Comparison of ENCODE assay signal across 25 cellular contexts in genomic region chr16:57788252-57788841, GRCh38. TPM values are rescaled to one million over a fixed set of nuclear protein-coding genes. Genes with fewer than 3 reads are reported as not detected.
DNase-seq lines count a peak whose midpoint lies in the region; ATAC-seq and TF ChIP-seq lines count a peak whose summit lies in the region.
"Had no signal": no experiment of that assay in that cellular context is flagged by ENCODE, and none has a peak within 500 bp of the region (broad histone marks: within the 10 kb centered on the region; RNA-seq: fewer than 3 reads in every experiment).

No MANE protein-coding gene starts in this region.

- H3K27ac Mint-ChIP-seq in CD14-positive monocyte (no peak overlapping the region), osteocyte (ENCODE audit: unreplicated experiment) (no peak overlapping the region)
- H3K27ac Mint-ChIP-seq: activated CD4-positive, alpha-beta memory T cell treated with anti-CD3 and anti-CD28 coated beads for 36 hours; activated naive CD4-positive, alpha-beta T cell treated with anti-CD3 and anti-CD28 coated beads, Interleukin-2, amount 50 U/mL, for 24 hours; activated T-helper 17 cell treated with anti-CD3 and anti-CD28 coated beads, Interleukin-2, amount 50 U/mL, for 72 hours; dendritic cell treated with granulocyte-macrophage colony-stimulating factor and Interleukin-4, amounts not matched to agents 40 ng/mL and 50 ng/mL, for 4 days; mesothelial cell of epicardium; naive thymus-derived CD4-positive, alpha-beta T cell had no signal

- H3K4me3 ChIP-seq in A673 (ENCODE audit: low read depth, low read length, poor library complexity, severe bottlenecking) (no peak overlapping the region), fibroblast of villous mesenchyme (ENCODE audit: low read depth, low read length) (no peak overlapping the region), psoas muscle (no peak overlapping the region)

- peak overlapping the region; percentile 30 for H3K27ac ChIP-seq in A673 (ENCODE audit: low read depth, low read length, poor library complexity, severe bottlenecking)
- no peak overlapping the region for H3K27ac ChIP-seq in psoas muscle

- in situ Hi-C loops in G401 (cut with HindIII; ENCODE audit: low sequenced_read_pairs): no loop called here

- H3K36me3 Mint-ChIP-seq in CD14-positive monocyte (no peaks in the 10 kb centered on the region), osteocyte (ENCODE audit: unreplicated experiment) (peaks cover 42% of the 10 kb centered on the region)
- H3K36me3 Mint-ChIP-seq: activated CD4-positive, alpha-beta memory T cell treated with anti-CD3 and anti-CD28 coated beads for 36 hours; activated naive CD4-positive, alpha-beta T cell treated with anti-CD3 and anti-CD28 coated beads, Interleukin-2, amount 50 U/mL, for 24 hours; naive thymus-derived CD4-positive, alpha-beta T cell had no signal

- no peaks in the 10 kb centered on the region for H3K27me3 ChIP-seq in A673 (replicated peaks; ENCODE audit: insufficient read depth, low read depth, low read length, poor library complexity)
- H3K27me3 ChIP-seq in psoas muscle (ENCODE audit: insufficient read depth in 3 of 3, low read length in 2 of 3): no peaks in the 10 kb centered on the region
- H3K27me3 ChIP-seq: BE2C had no signal

- BruUV-seq in A673 (replicated peaks; lab: Mats Ljungman, UMichigan): no TSS peak

- intact Hi-C loops in A673 (cut with micrococcal nuclease; ENCODE audit: unreplicated experiment): no loop called here
- intact Hi-C loops in psoas muscle (cut with DNase I): no loop called here
- intact Hi-C loops in CD14-positive monocyte (cut with micrococcal nuclease): no loop called here

- H3K4me1 Mint-ChIP-seq in CD14-positive monocyte: no peaks in the 10 kb centered on the region
- H3K4me1 Mint-ChIP-seq in osteocyte (ENCODE audit: unreplicated experiment): peaks cover 36% of the 10 kb centered on the region
- H3K4me1 Mint-ChIP-seq: activated naive CD4-positive, alpha-beta T cell treated with anti-CD3 and anti-CD28 coated beads, Interleukin-2, amount 50 U/mL, for 24 hours; activated T-helper 17 cell treated with anti-CD3 and anti-CD28 coated beads, Interleukin-2, amount 50 U/mL, for 72 hours; naive thymus-derived CD4-positive, alpha-beta T cell had no signal

- TF ChIP-seq CTCF in A673 (conservative IDR thresholded peaks at IDR 0.05; ENCODE audit: low read depth, low read length) (no peak), fibroblast of villous mesenchyme (IDR thresholded peaks at IDR 0.05; ENCODE audit: insufficient read depth, low read depth, low read length) (no peak), psoas muscle (IDR thresholded peaks at IDR 0.05) (no peak), CD14-positive monocyte (IDR thresholded peaks at IDR 0.05) (no peak), osteocyte (IDR thresholded peaks at IDR 0.05) (no peak)

- H3K36me3 ChIP-seq in A673 (ENCODE audit: insufficient read depth, low read length, poor library complexity, severe bottlenecking) (peaks cover 80% of the 10 kb centered on the region), psoas muscle (ENCODE audit: insufficient read depth in 1 of 2, low read depth in 1 of 2) (no peaks in the 10 kb centered on the region)
- H3K36me3 ChIP-seq: BE2C had no signal

- CTCF ChIA-PET in A673 (lab: Charles Lee): no interaction called here

- DNase-seq in A673 (ENCODE audit: low spot score) (no peak), NCI-H1092 (lab: John Stamatoyannopoulos, UW) (peak; percentile 34), fibroblast of villous mesenchyme (ENCODE audit: low read depth) (peak; percentile 39), psoas muscle (peak; percentile 15 to 47), G401 (ENCODE audit: low spot score) (no peak), CD14-positive monocyte (ENCODE audit: low spot score) (no peak), NK-92 (lab: John Stamatoyannopoulos, UW; ENCODE audit: unreplicated experiment) (no peak), osteocyte (ENCODE audit: extremely low spot score, unreplicated experiment) (no peak)
- DNase-seq: activated CD4-positive, alpha-beta memory T cell treated with anti-CD3 and anti-CD28 coated beads for 36 hours; activated CD8-positive, alpha-beta memory T cell treated with anti-CD3 and anti-CD28 coated beads, Interleukin-2, amount 50 U/mL, for 48 hours; BE2C; naive thymus-derived CD4-positive, alpha-beta T cell; NCI-H1694 treated with DMSO at 0.1 percent for 48 hours; NCI-H226; occipital lobe; PC-3; retina; SHP77 treated with DMSO at 0.1 percent for 48 hours; stimulated activated CD4-positive, alpha-beta T cell treated with anti-CD3 and anti-CD28 coated beads, Interleukin-12 subunit alpha, Interleukin-12 subunit beta, amount 100 ng/mL, for 4 hours; SW 1271 had no signal

- H3K4me3 Mint-ChIP-seq in CD14-positive monocyte (no peak overlapping the region), osteocyte (ENCODE audit: unreplicated experiment) (no peak overlapping the region)
- H3K4me3 Mint-ChIP-seq: activated CD4-positive, alpha-beta memory T cell treated with anti-CD3 and anti-CD28 coated beads for 36 hours; activated naive CD4-positive, alpha-beta T cell treated with anti-CD3 and anti-CD28 coated beads, Interleukin-2, amount 50 U/mL, for 24 hours; activated T-helper 17 cell treated with anti-CD3 and anti-CD28 coated beads, Interleukin-2, amount 50 U/mL, for 72 hours; dendritic cell treated with granulocyte-macrophage colony-stimulating factor and Interleukin-4, amounts not matched to agents 40 ng/mL and 50 ng/mL, for 4 days; mesothelial cell of epicardium; naive thymus-derived CD4-positive, alpha-beta T cell had no signal

- no peak for ATAC-seq in psoas muscle
- ATAC-seq: activated T-helper 17 cell treated with anti-CD3 and anti-CD28 coated beads, Interleukin-2, amount 50 U/mL, for 72 hours; left lobe of liver; naive thymus-derived CD4-positive, alpha-beta T cell; PC-3 had no signal

- POLR2A ChIA-PET in A673 (lab: Charles Lee; ENCODE audit: low non-redundant PET): interaction anchor here (0.7 kb wide), 1 partner anchor 15 kb away, joined by 3 read pairs; no protein-coding TSS in a partner anchor

- H3K9me3 Mint-ChIP-seq in CD14-positive monocyte: no peaks in the 10 kb centered on the region
- no peaks in the 10 kb centered on the region for H3K9me3 Mint-ChIP-seq in osteocyte (ENCODE audit: unreplicated experiment)
- H3K9me3 Mint-ChIP-seq: activated CD4-positive, alpha-beta memory T cell treated with anti-CD3 and anti-CD28 coated beads for 36 hours; activated naive CD4-positive, alpha-beta T cell treated with anti-CD3 and anti-CD28 coated beads, Interleukin-2, amount 50 U/mL, for 24 hours; activated T-helper 17 cell treated with anti-CD3 and anti-CD28 coated beads, Interleukin-2, amount 50 U/mL, for 72 hours; dendritic cell treated with granulocyte-macrophage colony-stimulating factor and Interleukin-4, amounts not matched to agents 40 ng/mL and 50 ng/mL, for 4 days; mesothelial cell of epicardium had no signal

- H3K9me3 ChIP-seq in A673 (ENCODE audit: low read depth, low read length, poor library complexity, severe bottlenecking) (no peaks in the 10 kb centered on the region), psoas muscle (no peaks in the 10 kb centered on the region)
- H3K9me3 ChIP-seq: BE2C had no signal

- 64 to 73% (median 68%) methylated on average over 17 of the region's 17 CpGs for WGBS in psoas muscle, 3 donors

- H3K4me1 ChIP-seq in A673 (ENCODE audit: insufficient read depth, low read length, poor library complexity, severe bottlenecking) (no peaks in the 10 kb centered on the region), psoas muscle (peaks cover 26% of the 10 kb centered on the region)

- H3K27me3 Mint-ChIP-seq in CD14-positive monocyte (ENCODE audit: low read depth in 3 of 3): peaks cover 1 to 8% (median 6%) of the 10 kb centered on the region in 3 donors
- H3K27me3 Mint-ChIP-seq in osteocyte (ENCODE audit: unreplicated experiment): no peaks in the 10 kb centered on the region
- H3K27me3 Mint-ChIP-seq: activated CD4-positive, alpha-beta memory T cell treated with anti-CD3 and anti-CD28 coated beads for 36 hours; activated naive CD4-positive, alpha-beta T cell treated with anti-CD3 and anti-CD28 coated beads, Interleukin-2, amount 50 U/mL, for 24 hours; activated T-helper 17 cell treated with anti-CD3 and anti-CD28 coated beads, Interleukin-2, amount 50 U/mL, for 72 hours; dendritic cell treated with granulocyte-macrophage colony-stimulating factor and Interleukin-4, amounts not matched to agents 40 ng/mL and 50 ng/mL, for 4 days had no signal

RNA-seq across cellular contexts. Expression of gene KIFC3, which starts 13.9 kb away (rescaled TPM):
- 198 and 201 TPM in 2 replicates for total RNA-seq in A673 (2021)
- total RNA-seq in fibroblast of villous mesenchyme: 72.5 and 88.6 TPM in 2 replicates
- 10 to 100 TPM in 1 of 4 donors, 1 to 10 TPM in 3; 6.3 to 17.8 (median 7.9) TPM for total RNA-seq in psoas muscle
- polyA plus RNA-seq in psoas muscle: 1 to 10 TPM; 3.1 to 7.5 (median 4.3) TPM
- total RNA-seq in G401 (2014; rRNA removed; shearing (Covaris generic)): 44.3 and 53.5 TPM in 2 replicates
- polyA plus RNA-seq in CD14-positive monocyte: under 1 TPM in 1 of 2 donors, not detected in 1; 0.24 TPM
- total RNA-seq in osteocyte: 191 and 196 TPM in 2 replicates
- polyA plus RNA-seq: naive thymus-derived CD4-positive, alpha-beta T cell had no signal

RNA-seq across cellular contexts. Expression of gene KATNB1, which starts 52.8 kb away (rescaled TPM):
- 55.7 and 58.5 TPM in 2 replicates for total RNA-seq in A673 (2021)
- total RNA-seq in fibroblast of villous mesenchyme: 23.3 and 23.5 TPM in 2 replicates
- total RNA-seq in psoas muscle: 10 to 100 TPM in 1 of 4 donors, 1 to 10 TPM in 3; 6.3 to 13.3 (median 8.6) TPM
- 10 to 100 TPM in 1 of 3 donors, 1 to 10 TPM in 2; 9.2 to 15.6 (median 9.5) TPM for polyA plus RNA-seq in psoas muscle
- 46.6 and 55.6 TPM in 2 replicates for total RNA-seq in G401 (2014; rRNA removed; shearing (Covaris generic))
- 10 to 100 TPM; 16.9 to 17.7 TPM for polyA plus RNA-seq in CD14-positive monocyte
- 14.2 and 15.9 TPM in 2 replicates for total RNA-seq in osteocyte

Comparison
In these comparisons a context has a peak if more than half of its experiments do, and no peak if none do; other contexts are left out.
1. DNase-seq: peak in NCI-H1092 (single experiment), fibroblast of villous mesenchyme (single experiment) and psoas muscle (2 of 2); none in A673 (single experiment), G401 (single experiment), CD14-positive monocyte (single experiment), NK-92 (single experiment) and osteocyte (single experiment).